In the genomic region with DNA sequence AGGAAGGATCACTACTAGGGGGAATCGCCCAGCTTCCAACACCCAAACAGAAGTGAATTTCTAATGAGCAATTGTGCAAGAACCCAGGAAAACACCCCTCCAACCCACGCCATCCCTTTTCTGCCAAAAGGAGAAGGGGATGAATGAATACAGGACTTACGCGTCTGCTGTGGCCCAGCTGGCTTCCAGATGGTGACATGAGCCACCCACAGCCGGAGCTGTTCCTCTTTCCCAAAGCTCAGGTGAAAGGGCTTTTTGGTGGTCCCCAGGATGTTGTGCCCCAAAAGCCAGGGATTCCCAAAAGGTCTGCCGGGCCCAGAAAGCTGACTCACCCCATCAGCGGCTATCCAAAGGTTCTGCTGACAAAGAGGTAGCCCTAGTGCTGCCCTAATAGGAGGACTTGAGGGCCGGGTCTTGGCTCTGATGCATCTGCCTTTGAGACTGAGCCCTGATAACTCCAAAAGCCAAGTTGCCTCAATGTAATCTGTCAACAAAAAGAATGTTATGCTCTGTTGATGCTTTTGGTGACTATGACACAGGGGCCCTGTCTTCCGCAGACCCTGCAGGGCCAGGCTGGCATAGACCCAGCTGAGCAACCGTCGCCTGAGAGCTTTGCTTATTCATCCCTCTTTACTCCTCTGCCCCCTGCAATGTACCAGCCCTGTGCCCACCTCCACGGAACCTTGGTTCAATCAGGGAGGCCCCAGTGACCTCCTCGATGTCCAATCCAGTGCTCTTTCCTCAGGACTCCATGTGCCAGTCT, we compare ENCODE assay signal across 8 cellular contexts. TPM values are rescaled to one million over a fixed set of nuclear protein-coding genes. Genes with fewer than 3 reads are reported as not detected.
DNase-seq lines count a peak whose midpoint lies in the region; ATAC-seq and TF ChIP-seq lines count a peak whose summit lies in the region.

No MANE protein-coding gene starts in this region.

- no peak for ATAC-seq in mucosa of descending colon

- peak in 1 of 56 donors; percentile 12 for TF ChIP-seq CTCF in dorsolateral prefrontal cortex (IDR thresholded peaks at IDR 0.05 in 54 of 56, conservative IDR thresholded peaks at IDR 0.05 in 2 of 56; ENCODE audit: low read depth in 1 of 56, partially characterized antibody in 56 of 56)
- no peak for TF ChIP-seq CTCF in mucosa of descending colon (IDR thresholded peaks at IDR 0.05)
- TF ChIP-seq CTCF in uterus (IDR thresholded peaks at IDR 0.05) = peak in 1 of 4 experiments; percentile 6
- no peak for TF ChIP-seq CTCF in brain microvascular endothelial cell (IDR thresholded peaks at IDR 0.05; ENCODE audit: low read depth, low read length, missing control alignments)

- intact Hi-C loops in dorsolateral prefrontal cortex (cut with DNase I) (loop anchor here (5.0 kb wide), 2 partner anchors 90 to 95 kb away; a partner anchor contains a TSS), mucosa of descending colon (cut with DNase I, micrococcal nuclease) (no loop called here), uterus (cut with DNase I; ENCODE audit: low total_unique reads) (no loop called here)

- H3K4me1 ChIP-seq in mucosa of descending colon (ENCODE audit: low read depth) (peaks cover 78% of the 10 kb centered on the region), uterus (peaks cover 75% of the 10 kb centered on the region in 2 donors)

- peak overlapping the region; percentile 57 to 100 (median 98) for H3K27ac ChIP-seq in dorsolateral prefrontal cortex
- peak overlapping the region; percentile 97 to 100 for H3K27ac ChIP-seq in uterus
- no peak overlapping the region for H3K27ac ChIP-seq in brain microvascular endothelial cell

- in situ Hi-C loops in brain microvascular endothelial cell (cut with HindIII; ENCODE audit: low pct_ligation_motif_present, low sequenced_read_pairs) = no loop called here

- H3K36me3 ChIP-seq in mucosa of descending colon (ENCODE audit: low read depth) = peaks cover 4% of the 10 kb centered on the region
- no peaks in the 10 kb centered on the region for H3K36me3 ChIP-seq in uterus
- H3K36me3 ChIP-seq in brain microvascular endothelial cell (replicated peaks) = peaks cover 2% of the 10 kb centered on the region

- no peaks in the 10 kb centered on the region for H3K27me3 ChIP-seq in dorsolateral prefrontal cortex
- H3K27me3 ChIP-seq in uterus = no peaks in the 10 kb centered on the region
- no peaks in the 10 kb centered on the region for H3K27me3 ChIP-seq in brain microvascular endothelial cell (replicated peaks)

- H3K9me3 ChIP-seq in mucosa of descending colon = no peaks in the 10 kb centered on the region
- H3K9me3 ChIP-seq in uterus = no peaks in the 10 kb centered on the region

- TF ChIP-seq POLR2A in uterus (IDR thresholded peaks at IDR 0.05) = no peak

- H3K4me3 ChIP-seq in dorsolateral prefrontal cortex (peak overlapping the region in 5 of 59 donors; percentile 11 to 21 (median 17)), mucosa of descending colon (no peak overlapping the region), uterus (no peak overlapping the region), brain microvascular endothelial cell (ENCODE audit: low read depth, low read length) (no peak overlapping the region)

- DNase-seq in SIG-M5 treated with dmso at 0.1 percent for 504 hours (lab: John Stamatoyannopoulos, UW; ENCODE audit: unreplicated experiment) (peak; percentile 51), SIG-M5 (lab: John Stamatoyannopoulos, UW) (no peak), dorsolateral prefrontal cortex (peak in 4 of 10 donors; percentile 58 to 77 (median 68)), mucosa of descending colon (peak in 2 of 3 donors; percentile 56 to 58), uterus (peak; percentile 74 to 84), NCI-H2107 treated with DMSO at 0.1 percent for 48 hours (lab: John Stamatoyannopoulos, UW; ENCODE audit: unreplicated experiment) (no peak), brain microvascular endothelial cell (no peak)
- no peak for DNase-seq in activated CD4-positive, alpha-beta T cell treated with anti-CD3 and anti-CD28 coated beads, Interleukin-2, amount 50 U/mL, for 4 hours

RNA-seq across cellular contexts. Expression of a gene that starts 14.5 kb away (rescaled TPM):
- total RNA-seq in dorsolateral prefrontal cortex (100 to 1,000 TPM in 119 of 120 experiments, 10 to 100 TPM in 1; 88.2 to 740 (median 233) TPM), mucosa of descending colon (100 to 1,000 TPM; 443 to 952 (median 937) TPM), uterus (1,000 to 10,000 TPM in 2 of 4 donors, 100 to 1,000 TPM in 2; 567 to 1,619 (median 884) TPM)

Comparison
In these comparisons a context has a peak if more than half of its experiments do, and no peak if none do; other contexts are left out.
1. DNase-seq: peak in SIG-M5 treated with dmso at 0.1 percent for 504 hours (single experiment), mucosa of descending colon (2 of 3) and uterus (2 of 2); none in SIG-M5 (single experiment), activated CD4-positive, alpha-beta T cell treated with anti-CD3 and anti-CD28 coated beads, Interleukin-2, amount 50 U/mL, for 4 hours (0 of 2), NCI-H2107 treated with DMSO at 0.1 percent for 48 hours (single experiment) and brain microvascular endothelial cell (single experiment).
2. intact Hi-C loops: an anchor here in dorsolateral prefrontal cortex (5.0 kb wide); none called in mucosa of descending colon and uterus.